ENCODE assay signal across 9 cellular contexts in the genomic region with DNA sequence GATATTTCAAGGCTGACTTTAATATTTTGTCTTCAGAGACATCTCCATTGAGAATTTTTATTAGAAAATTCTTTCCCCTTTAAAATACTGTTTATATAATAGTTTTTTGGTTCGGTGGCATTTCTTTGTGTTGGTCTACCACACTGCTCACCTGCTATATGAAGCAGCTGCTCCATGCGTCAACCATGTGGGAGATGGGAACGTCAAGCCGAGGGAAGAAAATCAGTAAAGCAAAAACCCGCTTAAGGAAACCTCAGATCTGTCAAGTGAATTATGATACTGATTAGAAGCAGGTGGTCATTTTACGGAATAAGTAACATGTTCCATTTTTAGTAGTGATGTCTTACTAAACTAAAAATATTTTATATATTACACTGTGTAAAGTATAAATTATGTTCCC.
"Had no signal": no experiment of that assay in that cellular context is flagged by ENCODE, and none has a peak within 500 bp of the region (broad histone marks: within the 10 kb centered on the region; RNA-seq: fewer than 3 reads in every experiment).

No MANE protein-coding gene starts in this region.

- H3K9me3 Mint-ChIP-seq: HFFc6 had no signal

- H3K4me3 ChIP-seq: GM23248, HAP-1, K562 had no signal

- DNase-seq: GM23248, GOT3, H7, HFFc6, IMR-90, KG1 had no signal

- H3K4me3 Mint-ChIP-seq: HFFc6 had no signal

- H3K27ac Mint-ChIP-seq: HFFc6 had no signal

- ATAC-seq: HCT116, K562 had no signal
